29 cellular contexts compared by ENCODE assay signal in genomic region chr2:88999365-88999764, GRCh38.
"Had no signal": no experiment of that assay in that cellular context is flagged by ENCODE, and none has a peak within 500 bp of the region (broad histone marks: within the 10 kb centered on the region; RNA-seq: fewer than 3 reads in every experiment).

No MANE protein-coding gene starts in this region.

- ATAC-seq: naive thymus-derived CD4-positive, alpha-beta T cell; natural killer cell; psoas muscle; right cardiac atrium; sciatic nerve; stimulated activated memory B cell treated with anti-CD40 and anti-IgM and Interleukin-4, amounts not matched to agents 10 μg/mL and 1 μg/mL and 100 μg/mL, for 72 hours; stimulated activated naive CD8-positive, alpha-beta T cell treated with anti-CD3 and anti-CD28 coated beads, Interleukin-15, amount 100 ng/mL, for 72 hours; stimulated activated naive CD8-positive, alpha-beta T cell treated with anti-CD3 and anti-CD28 coated beads, Interleukin-15, Interleukin-2, amounts not matched to agents 100 U/mL and 50 U/mL, for 24 hours; upper lobe of right lung had no signal

- H3K4me2 ChIP-seq: neural progenitor cell, smooth muscle cell had no signal

- H3K4me3 ChIP-seq: neural progenitor cell, psoas muscle, skin epidermis, smooth muscle cell, spleen, suprapubic skin, testis, tibial artery, transverse colon, upper lobe of right lung, uterus had no signal

- H3K4me1 ChIP-seq: neural progenitor cell, parathyroid adenoma, psoas muscle, spleen, suprapubic skin, testis, tibial artery, transverse colon, upper lobe of right lung, uterus had no signal

- H3K79me2 ChIP-seq: parathyroid adenoma had no signal

- H2AFZ ChIP-seq: neural progenitor cell, parathyroid adenoma had no signal

- H3K27ac ChIP-seq: neural progenitor cell, neutrophil, parathyroid adenoma, psoas muscle, skin epidermis, spleen, suprapubic skin, testis, tibial artery, transverse colon, upper lobe of right lung, uterus had no signal

- DNase-seq: naive thymus-derived CD4-positive, alpha-beta T cell; natural killer cell; nucleus accumbens; posterior cingulate gyrus; psoas muscle; right cardiac atrium; spleen; stimulated activated CD4-positive, alpha-beta T cell treated with anti-CD3 and anti-CD28 coated beads, Interleukin-12 subunit alpha, Interleukin-12 subunit beta, amount 100 ng/mL, for 4 hours; stimulated activated CD4-positive, alpha-beta T cell treated with anti-CD3 and anti-CD28 coated beads, Interleukin-1b, Interleukin-23, amount 100 ng/mL, for 48 hours; stimulated activated CD4-positive, alpha-beta T cell treated with anti-CD3 and anti-CD28 coated beads, Interleukin-4, amount 100 ng/mL, for 1 hour; stimulated activated CD4-positive, alpha-beta T cell treated with anti-CD3 and anti-CD28 coated beads, Interleukin-4, amount 100 ng/mL, for 4 hours; stimulated activated CD8-positive, alpha-beta memory T cell treated with anti-CD3 and anti-CD28 coated beads, Interleukin-4, amount 100 ng/mL, for 48 hours; stimulated activated naive CD4-positive, alpha-beta T cell; stimulated activated naive CD8-positive, alpha-beta T cell treated with anti-CD3 and anti-CD28 coated beads, Interleukin-15, amount 100 ng/mL, for 72 hours; stimulated activated naive CD8-positive, alpha-beta T cell treated with anti-CD3 and anti-CD28 coated beads, Interleukin-15, Interleukin-2, amounts not matched to agents 100 U/mL and 50 U/mL, for 24 hours; substantia nigra; testis; tibial artery; transverse colon; upper lobe of right lung; uterus had no signal

- H3K9me3 ChIP-seq: neutrophil, psoas muscle, spleen, suprapubic skin, testis, tibial artery, transverse colon, upper lobe of right lung, uterus had no signal

- H3K27me3 ChIP-seq: neural progenitor cell, neutrophil, spleen, suprapubic skin, testis, tibial artery, transverse colon, upper lobe of right lung, uterus had no signal

- H3K36me3 ChIP-seq: neural progenitor cell, neutrophil, spleen, suprapubic skin, tibial artery, transverse colon, upper lobe of right lung, uterus had no signal

- H3K9ac ChIP-seq: neural progenitor cell, parathyroid adenoma had no signal
